13 cellular contexts compared by ENCODE assay signal in genomic region chr16:12258806-12259205, GRCh38.
"Had no signal": no experiment of that assay in that cellular context is flagged by ENCODE, and none has a peak within 500 bp of the region (broad histone marks: within the 10 kb centered on the region; RNA-seq: fewer than 3 reads in every experiment).

No MANE protein-coding gene starts in this region.

- DNase-seq: activated B cell treated with CpG ODN at 0.5 μM for 24 hours; activated CD4-positive, alpha-beta T cell treated with anti-CD3 and anti-CD28 coated beads for 48 hours; activated CD8-positive, alpha-beta memory T cell treated with anti-CD3 and anti-CD28 coated beads, Interleukin-2, amount 50 U/mL, for 4 hours; activated CD8-positive, alpha-beta T cell treated with anti-CD3 and anti-CD28 coated beads for 36 hours; activated effector memory CD4-positive, alpha-beta T cell treated with anti-CD3 and anti-CD28 coated beads, Interleukin-2, amount 50 U/mL, for 16 hours; activated T-cell treated with anti-CD3 and anti-CD28 coated beads, Interleukin-2, amount 50 U/mL, for 48 hours; adrenal gland; gastrocnemius medialis; islet precursor cell; mammary epithelial cell; sigmoid colon; spleen; stimulated activated naive CD8-positive, alpha-beta T cell treated with anti-CD3 and anti-CD28 coated beads, Interleukin-15, amount 100 ng/mL, for 72 hours had no signal

- ATAC-seq: activated CD8-positive, alpha-beta T cell treated with anti-CD3 and anti-CD28 coated beads for 36 hours; gastrocnemius medialis; stimulated activated naive CD8-positive, alpha-beta T cell treated with anti-CD3 and anti-CD28 coated beads, Interleukin-15, amount 100 ng/mL, for 72 hours had no signal
